1 cellular context compared by ENCODE assay signal in genomic region chr4:70993181-70994068, GRCh38.
TF ChIP-seq lines count a peak whose summit lies in the region.

Gene DCK, plus strand, starts transcription at chr4:70993649. Its CDS starts 187 bp downstream, at chr4:70993836.

TF ChIP-seq in HEK293, 187 proteins besides CTCF, POLR2A, EP300 and RAD21 (continued from another document):
- TF ChIP-seq, protein P1, sequence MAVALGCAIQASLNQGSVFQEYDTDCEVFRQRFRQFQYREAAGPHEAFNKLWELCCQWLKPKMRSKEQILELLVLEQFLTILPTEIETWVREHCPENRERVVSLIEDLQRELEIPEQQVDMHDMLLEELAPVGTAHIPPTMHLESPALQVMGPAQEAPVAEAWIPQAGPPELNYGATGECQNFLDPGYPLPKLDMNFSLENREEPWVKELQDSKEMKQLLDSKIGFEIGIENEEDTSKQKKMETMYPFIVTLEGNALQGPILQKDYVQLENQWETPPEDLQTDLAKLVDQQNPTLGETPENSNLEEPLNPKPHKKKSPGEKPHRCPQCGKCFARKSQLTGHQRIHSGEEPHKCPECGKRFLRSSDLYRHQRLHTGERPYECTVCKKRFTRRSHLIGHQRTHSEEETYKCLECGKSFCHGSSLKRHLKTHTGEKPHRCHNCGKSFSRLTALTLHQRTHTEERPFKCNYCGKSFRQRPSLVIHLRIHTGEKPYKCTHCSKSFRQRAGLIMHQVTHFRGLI (tag by site-specific recombination; IDR thresholded peaks at IDR 0.05), result no peak
- TF ChIP-seq ZBTB21 (tag by site-specific recombination; IDR thresholded peaks at IDR 0.05), result no peak
- peak; percentile 77 for TF ChIP-seq SP2 (tag by site-specific recombination; IDR thresholded peaks at IDR 0.05)
TF ChIP-seq in HEK293: peak in this region for 34.
